19 cellular contexts compared by ENCODE assay signal in the genomic region with DNA sequence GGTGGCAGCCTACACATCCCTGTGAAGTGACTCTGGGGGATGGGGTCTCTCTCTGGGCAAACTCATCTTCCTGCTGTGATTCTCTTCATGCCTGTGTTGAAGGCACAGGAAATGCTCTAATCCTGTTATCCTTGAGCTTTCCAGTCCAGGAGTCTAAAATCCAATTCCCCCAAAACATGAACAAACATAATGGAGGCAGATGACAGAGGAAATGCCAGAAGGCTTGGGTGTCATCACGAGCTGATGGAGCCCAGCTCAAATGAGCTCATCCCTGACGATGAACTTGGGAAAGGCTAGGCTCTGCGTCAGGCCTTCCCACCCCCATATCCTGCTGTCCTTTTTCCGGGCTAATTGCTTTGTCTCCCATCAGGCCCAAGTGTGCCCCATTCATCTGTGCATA.
"Had no signal": no experiment of that assay in that cellular context is flagged by ENCODE, and none has a peak within 500 bp of the region (broad histone marks: within the 10 kb centered on the region; RNA-seq: fewer than 3 reads in every experiment).

No MANE protein-coding gene starts in this region.

- H3K27ac Mint-ChIP-seq: activated naive CD4-positive, alpha-beta T cell treated with anti-CD3 and anti-CD28 coated beads for 36 hours had no signal

- H3K9me3 ChIP-seq: heart right ventricle, left lung, prostate gland, tibial artery had no signal

- H3K27me3 ChIP-seq: brain microvascular endothelial cell, heart right ventricle had no signal

- H3K27ac ChIP-seq: brain microvascular endothelial cell, heart right ventricle, left lung, prostate gland, tibial artery, VCaP had no signal

- H3K36me3 ChIP-seq: brain microvascular endothelial cell, heart right ventricle, left lung, prostate gland, tibial artery had no signal

- FAIRE-seq: endometrium had no signal

- H3K4me1 ChIP-seq: heart right ventricle, left lung, prostate gland, tibial artery had no signal

- DNase-seq: activated CD4-positive, alpha-beta T cell treated with anti-CD3 and anti-CD28 coated beads, Interleukin-2, amount 50 U/mL, for 1 hour; activated CD4-positive, CD25-positive, alpha-beta regulatory T cell treated with anti-CD3 and anti-CD28 coated beads, Interleukin-2, amount 50 U/mL, for 72 hours; activated CD8-positive, alpha-beta memory T cell treated with anti-CD3 and anti-CD28 coated beads, Interleukin-2, amount 50 U/mL, for 4 hours; activated naive CD4-positive, alpha-beta T cell treated with anti-CD3 and anti-CD28 coated beads for 36 hours; activated T-cell treated with anti-CD3 and anti-CD28 coated beads, Interleukin-2, amount 50 U/mL, for 4 hours; brain microvascular endothelial cell; cortex of kidney; erythroblast; heart right ventricle; left lung; right cardiac atrium; stimulated activated naive CD8-positive, alpha-beta T cell treated with anti-CD3 and anti-CD28 coated beads, Interleukin-15, Interleukin-2, amounts not matched to agents 100 U/mL and 50 U/mL, for 24 hours; substantia nigra; tibial artery had no signal

- H3K9me3 Mint-ChIP-seq: activated naive CD4-positive, alpha-beta T cell treated with anti-CD3 and anti-CD28 coated beads for 36 hours; activated T-cell treated with anti-CD3 and anti-CD28 coated beads, Interleukin-2, amount 50 U/mL, for 4 hours; central memory CD8-positive, alpha-beta T cell; neural crest cell had no signal

- H3K4me1 Mint-ChIP-seq: central memory CD8-positive, alpha-beta T cell had no signal

- H3K4me3 ChIP-seq: heart right ventricle, left lung, prostate gland, tibial artery had no signal

- H3K4me3 Mint-ChIP-seq: activated naive CD4-positive, alpha-beta T cell treated with anti-CD3 and anti-CD28 coated beads for 36 hours; activated T-cell treated with anti-CD3 and anti-CD28 coated beads, Interleukin-2, amount 50 U/mL, for 4 hours; central memory CD8-positive, alpha-beta T cell; neural crest cell had no signal
